1 cellular context compared by ENCODE assay signal in the genomic region with DNA sequence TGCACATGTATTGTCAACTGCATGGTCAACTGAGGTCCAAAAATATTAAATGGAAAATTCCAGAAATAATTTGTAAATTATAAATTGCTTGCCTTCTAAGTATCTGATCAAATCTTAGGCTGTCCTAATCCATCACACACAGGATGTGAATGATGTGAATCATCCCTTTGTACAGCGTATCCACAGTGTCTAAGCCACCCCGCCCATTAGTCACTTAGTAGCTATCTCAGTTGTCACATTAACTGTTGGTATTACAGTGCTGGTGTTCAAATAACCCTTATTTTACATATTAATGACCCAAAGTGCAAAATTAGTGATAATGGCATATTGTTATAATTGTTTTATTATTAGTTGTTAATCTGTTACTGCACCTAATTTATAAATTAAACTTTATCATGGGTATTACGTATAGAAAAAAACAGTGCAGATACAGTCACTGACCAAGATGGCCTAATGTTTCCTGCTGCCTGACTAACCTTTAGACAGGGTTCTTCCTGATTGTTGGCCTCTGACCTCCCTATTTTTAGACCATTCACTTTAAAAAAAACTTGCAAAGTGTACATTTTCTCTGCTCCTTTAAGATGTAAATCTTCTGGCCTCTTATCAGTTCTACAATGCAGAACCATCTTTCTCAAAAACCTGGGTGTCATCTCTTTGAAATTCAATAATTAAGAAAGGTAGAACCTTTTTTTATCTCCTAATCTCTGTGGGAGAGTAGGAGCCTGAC.
TF ChIP-seq lines count a peak whose summit lies in the region.

No MANE protein-coding gene starts in this region.

TF ChIP-seq in K562, 482 proteins besides CTCF, POLR2A, EP300 and RAD21 (continued from another document):
- TF ChIP-seq KHSRP (IDR thresholded peaks at IDR 0.05) = no peak
- TF ChIP-seq ZBED1 (IDR thresholded peaks at IDR 0.05) = no peak
- TF ChIP-seq ILF3 (IDR thresholded peaks at IDR 0.05; ENCODE audit: borderline replicate concordance) = no peak
- TF ChIP-seq NR2C2 (CRISPR knock-in tag; IDR thresholded peaks at IDR 0.05) = no peak
- TF ChIP-seq NR2C2 (tag; IDR thresholded peaks at IDR 0.05) = peak; percentile 65
- peak; percentile 36 for TF ChIP-seq DACH1 (IDR thresholded peaks at IDR 0.05; ENCODE audit: partially characterized antibody)
- no peak for TF ChIP-seq YBX1 (IDR thresholded peaks at IDR 0.05)
- TF ChIP-seq FOXA1 (IDR thresholded peaks at IDR 0.05; ENCODE audit: borderline replicate concordance) = no peak
- peak; percentile 70; the same call in 1 of the 2 replicates for TF ChIP-seq MEF2A (IDR thresholded peaks at IDR 0.05; ENCODE audit: control insufficient read depth, low read depth, low read length)
- TF ChIP-seq KLF13 (tag; IDR thresholded peaks at IDR 0.05; ENCODE audit: borderline replicate concordance, low read depth) = no peak
- TF ChIP-seq SPI1 (IDR thresholded peaks at IDR 0.05; ENCODE audit: borderline replicate concordance, low read depth, low read length) = no peak
- TF ChIP-seq FOXJ3 (CRISPR knock-in tag; IDR thresholded peaks at IDR 0.05) = no peak
- no peak for TF ChIP-seq ZC3H4 (CRISPR knock-in tag; IDR thresholded peaks at IDR 0.05; ENCODE audit: borderline replicate concordance)
